8 cellular contexts compared by ENCODE assay signal in genomic region chr4:186554485-186554884, GRCh38. TPM values are rescaled to one million over a fixed set of nuclear protein-coding genes. Genes with fewer than 3 reads are reported as not detected.
DNase-seq lines count a peak whose midpoint lies in the region; ATAC-seq and TF ChIP-seq lines count a peak whose summit lies in the region.

No MANE protein-coding gene starts in this region.

- peak overlapping the region; percentile 44 for H3K4me3 ChIP-seq in colonic mucosa
- H3K4me3 ChIP-seq in CD4-positive, alpha-beta memory T cell (ENCODE audit: low read length in 2 of 2), result no peak overlapping the region

- no peaks in the 10 kb centered on the region for H3K27me3 ChIP-seq in colonic mucosa
- peaks cover 4% of the 10 kb centered on the region for H3K27me3 ChIP-seq in CD4-positive, alpha-beta memory T cell (ENCODE audit: insufficient read depth, low read length)

- no peaks in the 10 kb centered on the region for H3K4me1 Mint-ChIP-seq in CD4-positive, alpha-beta memory T cell

- no peaks in the 10 kb centered on the region for H3K36me3 ChIP-seq in colonic mucosa
- no peaks in the 10 kb centered on the region for H3K36me3 ChIP-seq in CD4-positive, alpha-beta memory T cell (ENCODE audit: insufficient read depth, low read length)

- POLR2A ChIA-PET in CD4-positive, alpha-beta memory T cell (lab: Charles Lee; ENCODE audit: partially characterized antibody), result no interaction called here

- no peak overlapping the region for H3K4me3 Mint-ChIP-seq in CD4-positive, alpha-beta memory T cell

- TF ChIP-seq CTCF in AG09319 (IDR thresholded peaks at IDR 0.05; ENCODE audit: low read depth, low read length), result peak; percentile 1
- peak; percentile 17 for TF ChIP-seq CTCF in colonic mucosa (IDR thresholded peaks at IDR 0.05)

- H3K9me3 Mint-ChIP-seq in CD4-positive, alpha-beta memory T cell, result peaks cover 0 to 2% (median 0%) of the 10 kb centered on the region in 8 donors

- H3K27ac ChIP-seq in colonic mucosa, result peak overlapping the region; percentile 86
- H3K27ac ChIP-seq in CD4-positive, alpha-beta memory T cell (ENCODE audit: low read depth, low read length), result no peak overlapping the region

- CTCF ChIA-PET in CD4-positive, alpha-beta memory T cell (lab: Charles Lee; ENCODE audit: partially characterized antibody), result no interaction called here

- no peak for ATAC-seq in GM21528 (IDR thresholded peaks at IDR 0.05; ENCODE audit: low FRiP score, unreplicated experiment)

- H3K27me3 Mint-ChIP-seq in CD4-positive, alpha-beta memory T cell, result peaks cover 9 to 12% of the 10 kb centered on the region in 2 donors

- no peaks in the 10 kb centered on the region for H3K36me3 Mint-ChIP-seq in CD4-positive, alpha-beta memory T cell

- H3K9me3 ChIP-seq in colonic mucosa, result no peaks in the 10 kb centered on the region
- no peaks in the 10 kb centered on the region for H3K9me3 ChIP-seq in CD4-positive, alpha-beta memory T cell (ENCODE audit: control insufficient read depth in 1 of 2, low read length in 2 of 2)

- H3K4me1 ChIP-seq in colonic mucosa, result no peaks in the 10 kb centered on the region
- H3K4me1 ChIP-seq in CD4-positive, alpha-beta memory T cell (ENCODE audit: insufficient read depth, low read length), result no peaks in the 10 kb centered on the region

- peak overlapping the region in 1 of 2 donors; percentile 72 for H3K9ac ChIP-seq in colonic mucosa (ENCODE audit: low read depth in 2 of 2, low read length in 2 of 2)

- DNase-seq in AG09319 (ENCODE audit: extremely low read depth, low read depth), result no peak
- DNase-seq in NCI-H1092 treated with DMSO at 0.1 percent for 48 hours (lab: John Stamatoyannopoulos, UW), result peak; percentile 61
- DNase-seq in colonic mucosa, result peak; percentile 88
- DNase-seq in mucosa of gallbladder (ENCODE audit: low spot score), result peak; percentile 40
- no peak for DNase-seq in activated T-cell treated with anti-CD3 and anti-CD28 coated beads, Interleukin-2, amount 50 U/mL, for 48 hours
- no peak for DNase-seq in CD4-positive, alpha-beta memory T cell
- DNase-seq in medulla oblongata (ENCODE audit: extremely low spot score), result no peak

- H3K27ac Mint-ChIP-seq in CD4-positive, alpha-beta memory T cell, result no peak overlapping the region

- intact Hi-C loops in colonic mucosa (cut with DNase I), result no loop called here
- intact Hi-C loops in CD4-positive, alpha-beta memory T cell (cut with micrococcal nuclease), result no loop called here

RNA-seq across cellular contexts. Expression of gene MTNR1A, which starts 0.9 kb away (rescaled TPM):
- total RNA-seq in colonic mucosa (1 to 10 TPM; 1.3 to 3.9 TPM), mucosa of gallbladder (not detected)
- not detected for total RNA-seq in CD4-positive, alpha-beta memory T cell
- not detected for polyA plus RNA-seq in CD4-positive, alpha-beta memory T cell

Comparison
In these comparisons a context has a peak if more than half of its experiments do, and no peak if none do; other contexts are left out.
1. DNase-seq: peak in NCI-H1092 treated with DMSO at 0.1 percent for 48 hours (single experiment), colonic mucosa (single experiment) and mucosa of gallbladder (single experiment); none in AG09319 (single experiment), activated T-cell treated with anti-CD3 and anti-CD28 coated beads, Interleukin-2, amount 50 U/mL, for 48 hours (0 of 2), CD4-positive, alpha-beta memory T cell (0 of 5) and medulla oblongata (single experiment).